Comparison of ENCODE assay signal across 19 cellular contexts in the genomic region with DNA sequence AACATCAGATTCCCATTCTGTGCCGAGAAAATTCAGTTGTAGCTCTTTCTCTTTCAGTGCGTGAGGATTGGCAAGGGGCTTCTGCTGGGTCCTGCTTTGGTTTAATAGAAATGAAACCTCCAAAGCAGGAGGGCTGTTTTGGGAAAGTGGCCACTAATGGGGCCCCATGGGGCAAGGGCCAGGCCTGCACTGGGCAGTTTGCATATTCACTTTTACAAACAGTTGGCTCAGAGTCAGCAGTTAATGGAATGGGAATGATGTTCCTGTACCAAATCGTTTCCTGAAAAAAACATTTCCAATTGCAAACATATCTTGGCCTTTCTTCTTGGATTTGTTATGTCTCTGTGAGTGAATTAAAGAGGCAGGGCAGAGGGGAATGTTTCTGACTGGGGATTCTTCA.
DNase-seq lines count a peak whose midpoint lies in the region; TF ChIP-seq lines count a peak whose summit lies in the region.
"Had no signal": no experiment of that assay in that cellular context is flagged by ENCODE, and none has a peak within 500 bp of the region (broad histone marks: within the 10 kb centered on the region; RNA-seq: fewer than 3 reads in every experiment).

No MANE protein-coding gene starts in this region.

- CTCF ChIA-PET in SK-N-SH (lab: Yijun Ruan, JAX), result interaction anchor here (2.4 kb wide), 1 partner anchor 9 kb away, joined by 5 read pairs; no protein-coding TSS in a partner anchor
- CTCF ChIA-PET in PC-9 (lab: Charles Lee), result no interaction called here

- no peaks in the 10 kb centered on the region for H3F3A ChIP-seq in SK-N-SH (replicated peaks; ENCODE audit: insufficient read depth)
- no peaks in the 10 kb centered on the region for H3F3A ChIP-seq in PC-9 (ENCODE audit: insufficient read depth, low read depth)

- no peak overlapping the region for H3K4me3 ChIP-seq in SK-N-SH (ENCODE audit: low read depth in 2 of 2, low read length in 1 of 2)
- peak overlapping the region in 1 of 2 donors; percentile 9 for H3K4me3 ChIP-seq in muscle layer of duodenum (ENCODE audit: low read depth in 1 of 2, low read length in 2 of 2)
- H3K4me3 ChIP-seq in PC-9, result no peak overlapping the region
- H3K4me3 ChIP-seq: cardiac muscle cell, smooth muscle cell had no signal

- H3K27me3 ChIP-seq in SK-N-SH (ENCODE audit: insufficient read depth) (no peaks in the 10 kb centered on the region), muscle layer of duodenum (ENCODE audit: low read depth, low read length) (no peaks in the 10 kb centered on the region), PC-9 (ENCODE audit: insufficient read depth, low read depth) (no peaks in the 10 kb centered on the region)
- H3K27me3 ChIP-seq: cardiac muscle cell had no signal

- peak overlapping the region in 1 of 2 experiments; percentile 69; a peak in 3 of 4 replicates for H3K27ac ChIP-seq in SK-N-SH (ENCODE audit: low read depth in 2 of 2, low read length in 1 of 2)
- peak overlapping the region; percentile 32 for H3K27ac ChIP-seq in muscle layer of duodenum (ENCODE audit: low read length)
- H3K27ac ChIP-seq in PC-9, result no peak overlapping the region
- H3K27ac ChIP-seq: cardiac muscle cell had no signal

- no peak for TF ChIP-seq EP300 in SK-N-SH (IDR thresholded peaks at IDR 0.05; ENCODE audit: borderline replicate concordance in 1 of 2, low read depth in 1 of 2, low read length in 1 of 2)

- H3K27me3 Mint-ChIP-seq in type B pancreatic cell, result no peaks in the 10 kb centered on the region

- H3K9ac ChIP-seq in SK-N-SH, result no peak overlapping the region

- 66% methylated on average over 3 of the region's 3 CpGs for WGBS in SK-N-SH (ENCODE audit: low lambda C conversion rate)

- H3K9me2 ChIP-seq in SK-N-SH (no peaks in the 10 kb centered on the region), PC-9 (ENCODE audit: insufficient read depth) (no peaks in the 10 kb centered on the region)

- H3K4me3 Mint-ChIP-seq in type B pancreatic cell, result no peak overlapping the region
- H3K4me3 Mint-ChIP-seq: CD8-positive, alpha-beta T cell; nephron progenitor cell; stimulated activated naive CD8-positive, alpha-beta T cell treated with anti-CD3 and anti-CD28 coated beads, Interleukin-15, Interleukin-2, amounts not matched to agents 100 ng/mL and 50 ng/mL, for 24 hours had no signal

- BruUV-seq in PC-9 (replicated peaks; lab: Mats Ljungman, UMichigan), result no TSS peak

- peaks cover 17% of the 10 kb centered on the region for H3K4me1 Mint-ChIP-seq in type B pancreatic cell (ENCODE audit: unreplicated experiment)

- H4K20me1 ChIP-seq in SK-N-SH (ENCODE audit: insufficient read depth) (peaks cover 3% of the 10 kb centered on the region; the same call in 1 of the 2 replicates), PC-9 (ENCODE audit: insufficient read depth) (no peaks in the 10 kb centered on the region)

- H3K4me2 ChIP-seq in SK-N-SH (0 out of 2 replicates have a peak overlapping the region, but pooled peaks have one; percentile 38), PC-9 (no peak overlapping the region)
- H3K4me2 ChIP-seq: smooth muscle cell had no signal

- DNase-seq in SK-N-SH (no peak), fibroblast of gingiva (ENCODE audit: low read depth) (peak; percentile 70), type B pancreatic cell (ENCODE audit: extremely low spot score, unreplicated experiment) (no peak), HuH-7 (ENCODE audit: low spot score) (no peak), NCI-H510A treated with DMSO at 0.1 percent for 48 hours (lab: John Stamatoyannopoulos, UW) (no peak), PC-9 (no peak)
- DNase-seq: activated CD4-positive, alpha-beta T cell treated with anti-CD3 and anti-CD28 coated beads for 1 hour; activated CD8-positive, alpha-beta memory T cell treated with anti-CD3 and anti-CD28 coated beads, Interleukin-2, amount 50 U/mL, for 48 hours; activated naive CD4-positive, alpha-beta T cell treated with anti-CD3 and anti-CD28 coated beads, Interleukin-2, amount 50 U/mL, for 16 hours; CD8-positive, alpha-beta T cell; NCI-H187; NCI-H524; nephron progenitor cell; RPMI8226; T-helper 2 cell had no signal

- POLR2A ChIA-PET in SK-N-SH (lab: Yijun Ruan, JAX) (no interaction called here), PC-9 (lab: Charles Lee; ENCODE audit: unreplicated experiment) (no interaction called here)

- peak overlapping the region; percentile 35 for H3K27ac Mint-ChIP-seq in type B pancreatic cell
- H3K27ac Mint-ChIP-seq: CD8-positive, alpha-beta T cell; nephron progenitor cell; stimulated activated naive CD8-positive, alpha-beta T cell treated with anti-CD3 and anti-CD28 coated beads, Interleukin-15, Interleukin-2, amounts not matched to agents 100 ng/mL and 50 ng/mL, for 24 hours had no signal

- H3K36me3 ChIP-seq in SK-N-SH (replicated peaks in 1 of 2; ENCODE audit: control insufficient read depth in 1 of 2, insufficient read depth in 2 of 2, low read length in 1 of 2) (no peaks in the 10 kb centered on the region), muscle layer of duodenum (ENCODE audit: control insufficient read depth in 1 of 2, insufficient read depth in 2 of 2, low read length in 2 of 2) (peaks cover 9% of the 10 kb centered on the region in 2 donors), PC-9 (ENCODE audit: low read depth) (no peaks in the 10 kb centered on the region)
- H3K36me3 ChIP-seq: cardiac muscle cell had no signal

- H3K36me3 Mint-ChIP-seq in type B pancreatic cell, result peaks cover 20% of the 10 kb centered on the region
- H3K36me3 Mint-ChIP-seq: CD8-positive, alpha-beta T cell had no signal

- intact Hi-C loops in PC-9 (cut with micrococcal nuclease; ENCODE audit: unreplicated experiment), result no loop called here

- TF ChIP-seq CTCF in SK-N-SH (IDR thresholded peaks at IDR 0.05), result no peak
- TF ChIP-seq CTCF in type B pancreatic cell (conservative IDR thresholded peaks at IDR 0.05), result no peak
- no peak for TF ChIP-seq CTCF in PC-9 (conservative IDR thresholded peaks at IDR 0.05)

- H2AFZ ChIP-seq in SK-N-SH (ENCODE audit: low read depth) (no peak overlapping the region), PC-9 (no peak overlapping the region)

- peaks cover 81% of the 10 kb centered on the region; the same call in 1 of the 2 replicates for H3K79me2 ChIP-seq in SK-N-SH (ENCODE audit: insufficient read depth)
- H3K79me2 ChIP-seq in PC-9 (ENCODE audit: low read depth), result no peaks in the 10 kb centered on the region

- H3K4me1 ChIP-seq in SK-N-SH (ENCODE audit: control insufficient read depth in 1 of 2, insufficient read depth in 2 of 2, low read depth in 1 of 2, low read length in 1 of 2) (peaks cover 0 to 7% of the 10 kb centered on the region in 2 experiments; a peak in 2 of 4 replicates), muscle layer of duodenum (ENCODE audit: control insufficient read depth in 1 of 2, insufficient read depth in 2 of 2, low read length in 2 of 2) (peaks cover 14 to 43% of the 10 kb centered on the region in 2 donors), PC-9 (replicated peaks; ENCODE audit: insufficient read depth) (no peaks in the 10 kb centered on the region)

- TF ChIP-seq RAD21 in SK-N-SH (IDR thresholded peaks at IDR 0.05; ENCODE audit: low read length), result no peak

- peaks cover 2% of the 10 kb centered on the region for H3K9me3 Mint-ChIP-seq in type B pancreatic cell

- H3K9me3 ChIP-seq in SK-N-SH (no peaks in the 10 kb centered on the region), muscle layer of duodenum (ENCODE audit: control insufficient read depth in 1 of 2, low read length in 2 of 2) (peaks cover 0 to under 1% of the 10 kb centered on the region in 2 donors), PC-9 (ENCODE audit: insufficient read depth, low read depth) (no peaks in the 10 kb centered on the region)

TF ChIP-seq in SK-N-SH, 30 proteins besides CTCF, POLR2A, EP300 and RAD21:
- peak; percentile 52; the same call in 1 of the 2 replicates for TF ChIP-seq NFIC (IDR thresholded peaks at IDR 0.05; ENCODE audit: borderline replicate concordance)
- TF ChIP-seq, protein P1, sequence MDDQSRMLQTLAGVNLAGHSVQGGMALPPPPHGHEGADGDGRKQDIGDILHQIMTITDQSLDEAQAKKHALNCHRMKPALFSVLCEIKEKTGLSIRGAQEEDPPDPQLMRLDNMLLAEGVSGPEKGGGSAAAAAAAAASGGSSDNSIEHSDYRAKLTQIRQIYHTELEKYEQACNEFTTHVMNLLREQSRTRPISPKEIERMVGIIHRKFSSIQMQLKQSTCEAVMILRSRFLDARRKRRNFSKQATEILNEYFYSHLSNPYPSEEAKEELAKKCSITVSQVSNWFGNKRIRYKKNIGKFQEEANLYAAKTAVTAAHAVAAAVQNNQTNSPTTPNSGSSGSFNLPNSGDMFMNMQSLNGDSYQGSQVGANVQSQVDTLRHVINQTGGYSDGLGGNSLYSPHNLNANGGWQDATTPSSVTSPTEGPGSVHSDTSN (IDR thresholded peaks at IDR 0.05), result 0 out of 2 replicates have a peak, but pooled peaks have one; percentile 25
- TF ChIP-seq TCF12 (IDR thresholded peaks at IDR 0.05), result peak; percentile 38; the same call in 1 of the 2 replicates
- TF ChIP-seq MXI1 (IDR thresholded peaks at IDR 0.05; ENCODE audit: low read depth, low read length), result no peak
- TF ChIP-seq EZH2phosphoT487 (IDR thresholded peaks at IDR 0.05; ENCODE audit: borderline replicate concordance, low read depth), result no peak
- TF ChIP-seq, protein P2, sequence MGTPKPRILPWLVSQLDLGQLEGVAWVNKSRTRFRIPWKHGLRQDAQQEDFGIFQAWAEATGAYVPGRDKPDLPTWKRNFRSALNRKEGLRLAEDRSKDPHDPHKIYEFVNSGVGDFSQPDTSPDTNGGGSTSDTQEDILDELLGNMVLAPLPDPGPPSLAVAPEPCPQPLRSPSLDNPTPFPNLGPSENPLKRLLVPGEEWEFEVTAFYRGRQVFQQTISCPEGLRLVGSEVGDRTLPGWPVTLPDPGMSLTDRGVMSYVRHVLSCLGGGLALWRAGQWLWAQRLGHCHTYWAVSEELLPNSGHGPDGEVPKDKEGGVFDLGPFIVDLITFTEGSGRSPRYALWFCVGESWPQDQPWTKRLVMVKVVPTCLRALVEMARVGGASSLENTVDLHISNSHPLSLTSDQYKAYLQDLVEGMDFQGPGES (IDR thresholded peaks at IDR 0.05; ENCODE audit: low read depth, low read length), result no peak
